ENCODE assay signal across 3 cellular contexts in genomic region chr15:45362419-45362818, GRCh38.
A peak's percentile ranks its signal among the peaks of the same experiment; 100 is the strongest.
TF ChIP-seq lines count a peak whose summit lies in the region.

No MANE protein-coding gene starts in this region.

TF ChIP-seq in A549, 52 proteins besides CTCF, POLR2A, EP300 and RAD21:
- TF ChIP-seq MYC (IDR thresholded peaks at IDR 0.05; ENCODE audit: borderline replicate concordance, low read length) (no peak), NFE2L2 (conservative IDR thresholded peaks at IDR 0.05; ENCODE audit: low read length) (no peak), PHF8 (IDR thresholded peaks at IDR 0.05; ENCODE audit: borderline replicate concordance, low read depth) (no peak), RNF2 (IDR thresholded peaks at IDR 0.05; ENCODE audit: borderline replicate concordance, low read depth) (no peak), TFCP2L1 (CRISPR knock-in tag; IDR thresholded peaks at IDR 0.05) (no peak), MAFK (IDR thresholded peaks at IDR 0.05; ENCODE audit: partially characterized antibody) (peak; percentile 56)

TF ChIP-seq in K562, 482 proteins besides CTCF, POLR2A, EP300 and RAD21:
- peak; percentile 70 for TF ChIP-seq ZNF316 (IDR thresholded peaks at IDR 0.05)
- 0 out of 2 replicates have a peak, but pooled peaks have one; percentile 39 for TF ChIP-seq C11orf30 (IDR thresholded peaks at IDR 0.05; ENCODE audit: low read depth)
- TF ChIP-seq SREBF1 (IDR thresholded peaks at IDR 0.05; ENCODE audit: borderline replicate concordance, low read depth, low read length) = no peak
- no peak for TF ChIP-seq POLR2AphosphoS2 (IDR thresholded peaks at IDR 0.05; ENCODE audit: low read length)
- peak; percentile 28; the same call in 1 of the 2 replicates for TF ChIP-seq MAFG (tag; conservative IDR thresholded peaks at IDR 0.05)
- no peak for TF ChIP-seq SRSF7 (optimal IDR thresholded peaks at IDR 0.05; ENCODE audit: low read depth, low read length)
- TF ChIP-seq MAFK (IDR thresholded peaks at IDR 0.05; ENCODE audit: low read length) = peak; percentile 21; the same call in 1 of the 2 replicates
- TF ChIP-seq CBX5 (IDR thresholded peaks at IDR 0.05; ENCODE audit: borderline replicate concordance, low read depth) = no peak
- no peak for TF ChIP-seq NCOA6 (IDR thresholded peaks at IDR 0.05)

TF ChIP-seq in HepG2, 621 proteins besides CTCF, POLR2A, EP300 and RAD21:
- TF ChIP-seq MAFK (conservative IDR thresholded peaks at IDR 0.05 in 1 of 2, IDR thresholded peaks at IDR 0.05 in 1 of 2; ENCODE audit: low read length in 2 of 2) (peak; percentile 80 to 88), ZNF772 (CRISPR knock-in tag; IDR thresholded peaks at IDR 0.05) (no peak), KDM4B (CRISPR knock-in tag; IDR thresholded peaks at IDR 0.05) (no peak), MAFF (IDR thresholded peaks at IDR 0.05; ENCODE audit: low read depth, low read length) (peak; percentile 83), POGK (CRISPR knock-in tag; conservative IDR thresholded peaks at IDR 0.05) (no peak)
